10 cellular contexts compared by ENCODE assay signal in the genomic region with DNA sequence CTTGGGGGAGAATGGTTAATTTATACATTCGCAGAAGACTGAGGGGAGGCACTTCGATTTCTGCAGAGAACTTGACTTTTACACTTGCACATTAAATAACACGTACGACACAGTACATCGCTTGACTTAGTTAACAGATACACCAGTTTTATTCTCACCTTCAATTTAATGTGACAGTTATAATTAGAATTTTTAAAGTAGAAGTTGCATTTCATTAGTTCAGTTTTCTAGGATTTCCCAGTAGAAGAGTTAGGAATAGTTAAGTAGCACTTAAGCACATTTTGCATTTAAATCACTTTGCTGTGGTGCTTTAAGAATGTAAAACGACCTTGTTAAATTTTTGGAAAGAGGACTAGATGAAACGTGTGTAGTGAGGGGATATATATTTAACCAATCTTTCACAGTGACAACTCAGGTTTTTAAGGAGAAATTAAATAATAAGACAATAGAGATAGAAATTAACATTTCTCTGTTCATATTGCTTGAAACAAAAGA. TPM values are rescaled to one million over a fixed set of nuclear protein-coding genes. Genes with fewer than 3 reads are reported as not detected.
DNase-seq lines count a peak whose midpoint lies in the region; ATAC-seq and TF ChIP-seq lines count a peak whose summit lies in the region.
"Had no signal": no experiment of that assay in that cellular context is flagged by ENCODE, and none has a peak within 500 bp of the region (broad histone marks: within the 10 kb centered on the region; RNA-seq: fewer than 3 reads in every experiment).

No MANE protein-coding gene starts in this region.

- H3K27ac ChIP-seq in GM23338 (ENCODE audit: low read depth) = peak overlapping the region; percentile 99

- H3K27me3 Mint-ChIP-seq in GM23338 (ENCODE audit: insufficient read depth, low read depth, poor library complexity) (peaks cover 21% of the 10 kb centered on the region), naive B cell (peaks cover 0 to 4% (median 0%) of the 10 kb centered on the region in 3 donors)
- H3K27me3 Mint-ChIP-seq in activated naive CD8-positive, alpha-beta T cell treated with anti-CD3 and anti-CD28 coated beads, Interleukin-2, amount 50 U/mL, for 24 hours = peaks cover 12% of the 10 kb centered on the region

- peaks cover 5% of the 10 kb centered on the region; the same call in 1 of the 2 replicates for H3F3A ChIP-seq in GM23338 (replicated peaks; ENCODE audit: low read depth)

- H3K4me3 ChIP-seq in BE2C (ENCODE audit: low read depth, low read length) (peak overlapping the region; percentile 82), GM23338 (peak overlapping the region; percentile 33)
- H3K4me3 ChIP-seq: lung had no signal

- H3K9me2 ChIP-seq in GM23338 (ENCODE audit: insufficient read depth) = no peaks in the 10 kb centered on the region

- peak overlapping the region; percentile 56 for H3K4me2 ChIP-seq in GM23338

- no peak overlapping the region for H2AFZ ChIP-seq in GM23338

- peaks cover 50% of the 10 kb centered on the region for H3K4me1 Mint-ChIP-seq in GM23338
- peaks cover 20% of the 10 kb centered on the region for H3K4me1 Mint-ChIP-seq in activated naive CD8-positive, alpha-beta T cell treated with anti-CD3 and anti-CD28 coated beads, Interleukin-2, amount 50 U/mL, for 24 hours
- H3K4me1 Mint-ChIP-seq in naive B cell = peaks cover 13 to 20% (median 13%) of the 10 kb centered on the region in 3 donors

- ATAC-seq in GM23338 (no peak), naive B cell (ENCODE audit: low read depth in 2 of 2) (no peak)
- ATAC-seq in activated naive CD8-positive, alpha-beta T cell treated with anti-CD3 and anti-CD28 coated beads, Interleukin-2, amount 50 U/mL, for 24 hours = no peak

- H3K4me1 ChIP-seq in BE2C (no peaks in the 10 kb centered on the region), GM23338 (ENCODE audit: insufficient read depth) (peaks cover 25% of the 10 kb centered on the region)
- H3K4me1 ChIP-seq: breast epithelium had no signal

- intact Hi-C loops in head of caudate nucleus (cut with DNase I) = loop anchor here (5.0 kb wide), 1 partner anchor 375 kb away; a partner anchor contains a TSS

- H3K27me3 ChIP-seq in BE2C (no peaks in the 10 kb centered on the region), GM23338 (ENCODE audit: insufficient read depth) (no peaks in the 10 kb centered on the region)
- H3K27me3 ChIP-seq: breast epithelium had no signal

- DNase-seq in BE2C = no peak
- DNase-seq in GM23338 (ENCODE audit: low spot score) = peak; percentile 64
- no peak for DNase-seq in activated naive CD8-positive, alpha-beta T cell treated with anti-CD3 and anti-CD28 coated beads, Interleukin-2, amount 50 U/mL, for 24 hours
- no peak for DNase-seq in naive B cell
- DNase-seq in ACHN = no peak
- DNase-seq in head of caudate nucleus = no peak
- DNase-seq in activated gamma-delta T cell treated with Interleukin-2 at 50 U/mL for 16 hours = no peak
- DNase-seq in NCI-H774 (lab: John Stamatoyannopoulos, UW) = no peak

- H3K9me3 ChIP-seq in BE2C = no peaks in the 10 kb centered on the region
- H3K9me3 ChIP-seq: breast epithelium had no signal

- no peaks in the 10 kb centered on the region for H4K20me1 ChIP-seq in GM23338 (replicated peaks; ENCODE audit: insufficient read depth)

- H3K9me3 Mint-ChIP-seq in GM23338 (no peaks in the 10 kb centered on the region; the same call in 2 of the 3 replicates), naive B cell (no peaks in the 10 kb centered on the region)
- H3K9me3 Mint-ChIP-seq in activated naive CD8-positive, alpha-beta T cell treated with anti-CD3 and anti-CD28 coated beads, Interleukin-2, amount 50 U/mL, for 24 hours = no peaks in the 10 kb centered on the region

- TF ChIP-seq CTCF in BE2C (IDR thresholded peaks at IDR 0.05; ENCODE audit: low read depth, low read length) (no peak), GM23338 (conservative IDR thresholded peaks at IDR 0.05; ENCODE audit: low read depth in 2 of 2) (no peak)

- H3K27ac Mint-ChIP-seq in GM23338 (peak overlapping the region; percentile 99), naive B cell (peak overlapping the region in 4 of 6 donors; percentile 66 to 94 (median 80))
- no peak overlapping the region for H3K27ac Mint-ChIP-seq in activated naive CD8-positive, alpha-beta T cell treated with anti-CD3 and anti-CD28 coated beads, Interleukin-2, amount 50 U/mL, for 24 hours

- H3K36me3 Mint-ChIP-seq in GM23338 (ENCODE audit: low read depth) = peaks cover 21% of the 10 kb centered on the region
- no peaks in the 10 kb centered on the region for H3K36me3 Mint-ChIP-seq in activated naive CD8-positive, alpha-beta T cell treated with anti-CD3 and anti-CD28 coated beads, Interleukin-2, amount 50 U/mL, for 24 hours (ENCODE audit: low read depth)
- no peaks in the 10 kb centered on the region for H3K36me3 Mint-ChIP-seq in naive B cell

- in situ Hi-C loops in ACHN (cut with HindIII; ENCODE audit: low pct_ligation_motif_present, low pct_unique_long_range_greater_than_20kb, low sequenced_read_pairs) = no loop called here

- H3K4me3 Mint-ChIP-seq in GM23338 (peak overlapping the region; percentile 75), naive B cell (peak overlapping the region; percentile 87 to 98 (median 94))
- peak overlapping the region; percentile 76 for H3K4me3 Mint-ChIP-seq in activated naive CD8-positive, alpha-beta T cell treated with anti-CD3 and anti-CD28 coated beads, Interleukin-2, amount 50 U/mL, for 24 hours

- peaks cover 21% of the 10 kb centered on the region for H3K79me2 ChIP-seq in GM23338 (replicated peaks; ENCODE audit: insufficient read depth)

- H3K36me3 ChIP-seq in BE2C = no peaks in the 10 kb centered on the region
- H3K36me3 ChIP-seq in GM23338 (ENCODE audit: insufficient read depth) = no peaks in the 10 kb centered on the region
- H3K36me3 ChIP-seq: breast epithelium had no signal

TF ChIP-seq in GM23338, 12 proteins besides CTCF, POLR2A, EP300 and RAD21:
- TF ChIP-seq NANOG (IDR thresholded peaks at IDR 0.05; ENCODE audit: borderline replicate concordance) (peak; percentile 87), ZNF114 (CRISPR knock-in tag; IDR thresholded peaks at IDR 0.05) (no peak)

RNA-seq across cellular contexts. Expression of a gene that starts 1.7 kb away (rescaled TPM):
- polyA plus RNA-seq in BE2C (2012; ENCODE audit: insufficient read depth, insufficient read length, low read depth) = 3.6 TPM
- total RNA-seq in GM23338 (2014; rRNA removed; shearing (Covaris generic)) = 30.5 and 33.7 TPM in 2 replicates
- polyA plus RNA-seq in GM23338 (2016; fragmentation: Nextera tagmentation; extraction: Ambion mirVana) (8.6 and 9.2 TPM in 2 replicates), naive B cell (ENCODE audit: low read depth in 6 of 6) (under 1 TPM in 5 of 6 donors, not detected in 1; 0.54 to 0.76 (median 0.63) TPM)
